25 cellular contexts compared by ENCODE assay signal in genomic region chr14:51463461-51463860, GRCh38.
"Had no signal": no experiment of that assay in that cellular context is flagged by ENCODE, and none has a peak within 500 bp of the region (broad histone marks: within the 10 kb centered on the region; RNA-seq: fewer than 3 reads in every experiment).

No MANE protein-coding gene starts in this region.

- H3K27me3 ChIP-seq: adrenal gland, body of pancreas, heart left ventricle had no signal

- DNase-seq: activated B cell treated with CpG ODN at 0.5 μM for 24 hours; activated CD4-positive, alpha-beta T cell treated with anti-CD3 and anti-CD28 coated beads for 48 hours; activated CD4-positive, alpha-beta T cell treated with anti-CD3 and anti-CD28 coated beads, Interleukin-2, amount 50 U/mL, for 1 hour; activated CD4-positive, alpha-beta T cell treated with anti-CD3 and anti-CD28 coated beads, Interleukin-2, amount 50 U/mL, for 48 hours; activated CD8-positive, alpha-beta memory T cell treated with anti-CD3 and anti-CD28 coated beads for 24 hours; activated CD8-positive, alpha-beta T cell treated with anti-CD3 and anti-CD28 coated beads for 36 hours; activated effector memory CD4-positive, alpha-beta T cell treated with anti-CD3 and anti-CD28 coated beads, Interleukin-2, amount 50 U/mL, for 16 hours; activated naive CD4-positive, alpha-beta T cell treated with anti-CD3 and anti-CD28 coated beads for 36 hours; activated naive CD8-positive, alpha-beta T cell treated with anti-CD3 and anti-CD28 coated beads for 36 hours; activated naive CD8-positive, alpha-beta T cell treated with anti-CD3 and anti-CD28 coated beads, Interleukin-2, amount 50 U/mL, for 24 hours; activated T-cell treated with anti-CD3 and anti-CD28 coated beads, Interleukin-2, amount 50 U/mL, for 48 hours; adrenal gland; amygdala; aorta; body of pancreas; caudate nucleus; effector CD8-positive, alpha-beta T cell; foreskin fibroblast; glutamatergic neuron; heart left ventricle; hypothalamus; T-helper 17 cell; T1000; WERI-Rb-1 had no signal

- H3K27ac ChIP-seq: adrenal gland, body of pancreas, heart left ventricle, WERI-Rb-1 had no signal

- ATAC-seq: activated CD4-positive, CD25-positive, alpha-beta regulatory T cell treated with anti-CD3 and anti-CD28 coated beads, Interleukin-2, amount 50 U/mL, for 24 hours; activated CD8-positive, alpha-beta T cell treated with anti-CD3 and anti-CD28 coated beads for 36 hours; activated naive CD8-positive, alpha-beta T cell treated with anti-CD3 and anti-CD28 coated beads, Interleukin-2, amount 50 U/mL, for 24 hours; body of pancreas; heart left ventricle; T-helper 17 cell had no signal

- H3K36me3 ChIP-seq: adrenal gland, heart left ventricle, WERI-Rb-1 had no signal

- H3K4me1 ChIP-seq: adrenal gland, body of pancreas, heart left ventricle had no signal

- H3K4me3 ChIP-seq: adrenal gland, body of pancreas, heart left ventricle had no signal

- H3K9me3 ChIP-seq: adrenal gland, body of pancreas, heart left ventricle had no signal
